In genomic region chr2:101152195-101153076, GRCh38 we compare ENCODE assay signal across 8 cellular contexts. TPM values are rescaled to one million over a fixed set of nuclear protein-coding genes. Genes with fewer than 3 reads are reported as not detected.
DNase-seq lines count a peak whose midpoint lies in the region; ATAC-seq and TF ChIP-seq lines count a peak whose summit lies in the region.

No MANE protein-coding gene starts in this region.

- peak; percentile 69 for TF ChIP-seq CTCF in hepatocyte (IDR thresholded peaks at IDR 0.05; ENCODE audit: poor library complexity)

- DNase-seq in DMS153 treated with DMSO at 0.1 percent for 48 hours (lab: John Stamatoyannopoulos, UW; ENCODE audit: unreplicated experiment) (peak; percentile 67), NOMO-1 treated with dmso at 0.1 percent for 144 hours (lab: John Stamatoyannopoulos, UW; ENCODE audit: unreplicated experiment) (peak; percentile 65), astrocyte of the hippocampus (ENCODE audit: low read depth, low spot score) (peak; percentile 28), hepatocyte (ENCODE audit: low spot score) (peak; percentile 63), pulmonary artery endothelial cell (ENCODE audit: low read depth, low spot score) (peak; percentile 50)
- no peak for DNase-seq in effector CD4-positive, alpha-beta T cell

- H3K4me3 ChIP-seq in hepatocyte, result peak overlapping the region; percentile 86

- no peaks in the 10 kb centered on the region for H3K27me3 ChIP-seq in hepatocyte

- H3K36me3 ChIP-seq in hepatocyte (replicated peaks; ENCODE audit: insufficient read depth, low read depth), result no peaks in the 10 kb centered on the region

- H3K27ac ChIP-seq in hepatocyte, result peak overlapping the region; percentile 75

- H3K4me1 ChIP-seq in hepatocyte (ENCODE audit: insufficient read depth), result peaks cover 19% of the 10 kb centered on the region

- peak; percentile 50 for ATAC-seq in GM19397 (IDR thresholded peaks at IDR 0.05; ENCODE audit: unreplicated experiment)
- ATAC-seq in HG03571 (IDR thresholded peaks at IDR 0.05; ENCODE audit: unreplicated experiment), result peak; percentile 44

- WGBS in hepatocyte (ENCODE audit: low lambda C conversion rate, missing lambda C conversion rate), result 16% methylated on average over 21 of the region's 21 CpGs

- no peaks in the 10 kb centered on the region for H4K20me1 ChIP-seq in hepatocyte (ENCODE audit: insufficient read depth, poor library complexity, severe bottlenecking)

- no peaks in the 10 kb centered on the region for H3K9me3 ChIP-seq in hepatocyte (ENCODE audit: low read depth)

- H3K79me2 ChIP-seq in hepatocyte, result peaks cover 33% of the 10 kb centered on the region

- H3K4me2 ChIP-seq in hepatocyte, result peak overlapping the region; percentile 94

- H2AFZ ChIP-seq in hepatocyte, result peak overlapping the region; percentile 76

- no peaks in the 10 kb centered on the region for H3K9me2 ChIP-seq in hepatocyte (replicated peaks; ENCODE audit: insufficient read depth)

RNA-seq across cellular contexts. Expression of gene TBC1D8, which starts 1.3 kb away (rescaled TPM):
- 15.8 and 18.7 TPM in 2 replicates for total RNA-seq in hepatocyte
- polyA plus RNA-seq in hepatocyte, result 10.1 and 17.9 TPM in 2 replicates
- 43.1 and 52.5 TPM in 2 replicates for total RNA-seq in pulmonary artery endothelial cell
